In genomic region chr3:169146866-169147245, GRCh38 we compare ENCODE assay signal across 8 cellular contexts.
DNase-seq lines count a peak whose midpoint lies in the region; ATAC-seq and TF ChIP-seq lines count a peak whose summit lies in the region.

No MANE protein-coding gene starts in this region.

- peak overlapping the region; percentile 88 for H3K4me3 ChIP-seq in SJCRH30
- peak overlapping the region; percentile 81 for H3K4me3 ChIP-seq in fibroblast of the aortic adventitia (ENCODE audit: low read depth, low read length)
- peak overlapping the region; percentile 70 for H3K4me3 ChIP-seq in trophoblast cell (ENCODE audit: low read depth, low read length)

- H3K27me3 ChIP-seq in SJCRH30, result no peaks in the 10 kb centered on the region
- H3K27me3 ChIP-seq in trophoblast cell (ENCODE audit: insufficient read depth, low read length), result no peaks in the 10 kb centered on the region

- H3K4me2 ChIP-seq in trophoblast cell (ENCODE audit: low read length), result peak overlapping the region; percentile 90

- H2BK12ac ChIP-seq in trophoblast cell (ENCODE audit: low read length), result no peak overlapping the region

- no peak for TF ChIP-seq CTCF in fibroblast of the aortic adventitia (IDR thresholded peaks at IDR 0.05; ENCODE audit: insufficient read depth, low read length)

- peak overlapping the region; percentile 60 for H3K27ac ChIP-seq in SJCRH30
- H3K27ac ChIP-seq in trophoblast cell (ENCODE audit: low read depth, low read length), result no peak overlapping the region

- no peak overlapping the region for H2AK5ac ChIP-seq in trophoblast cell (ENCODE audit: low read length)

- H3K23ac ChIP-seq in trophoblast cell (ENCODE audit: low read length), result no peak overlapping the region

- no peak overlapping the region for H2BK5ac ChIP-seq in trophoblast cell (ENCODE audit: low read depth, low read length, poor library complexity)

- H3K4ac ChIP-seq in trophoblast cell (ENCODE audit: low read depth, low read length), result no peak overlapping the region

- ATAC-seq in HG03039 (IDR thresholded peaks at IDR 0.05; ENCODE audit: unreplicated experiment) (no peak), HG02678 (IDR thresholded peaks at IDR 0.05; ENCODE audit: unreplicated experiment) (no peak)

- peak overlapping the region; percentile 63 for H2BK120ac ChIP-seq in trophoblast cell (ENCODE audit: insufficient read depth, low read length, poor library complexity)

- H3K9ac ChIP-seq in trophoblast cell (ENCODE audit: low read length), result peak overlapping the region; percentile 54

- H3K79me1 ChIP-seq in trophoblast cell (ENCODE audit: low read length), result peaks cover 7% of the 10 kb centered on the region

- no peak overlapping the region for H3K18ac ChIP-seq in trophoblast cell (ENCODE audit: low read length)

- peaks cover 2% of the 10 kb centered on the region for H3K79me2 ChIP-seq in trophoblast cell (ENCODE audit: control insufficient read depth, insufficient read depth, low read length, poor library complexity)

- H3K36me3 ChIP-seq in SJCRH30, result no peaks in the 10 kb centered on the region
- no peaks in the 10 kb centered on the region for H3K36me3 ChIP-seq in trophoblast cell (ENCODE audit: control insufficient read depth in 1 of 2, insufficient read depth in 2 of 2, low read length in 2 of 2)

- H3K4me1 ChIP-seq in SJCRH30, result peaks cover 12% of the 10 kb centered on the region
- H3K4me1 ChIP-seq in trophoblast cell (ENCODE audit: control insufficient read depth in 1 of 2, insufficient read depth in 2 of 2, low read length in 2 of 2), result peaks cover 2 to 4% of the 10 kb centered on the region in 2 experiments

- H3K14ac ChIP-seq in trophoblast cell (ENCODE audit: low read length), result no peak overlapping the region

- H2AFZ ChIP-seq in trophoblast cell (ENCODE audit: insufficient read depth, low read length, poor library complexity), result no peak overlapping the region

- DNase-seq in H4 (ENCODE audit: low spot score), result peak; percentile 30
- no peak for DNase-seq in SJCRH30
- DNase-seq in fibroblast of the aortic adventitia (ENCODE audit: low read depth), result peak; percentile 67
- peak in 1 of 2 donors; percentile 19 for DNase-seq in trophoblast cell
- no peak for DNase-seq in RPMI8226
- DNase-seq in glomerular visceral epithelial cell (ENCODE audit: extremely low spot score), result no peak

- no peak overlapping the region for H4K12ac ChIP-seq in trophoblast cell (ENCODE audit: low read depth, low read length)

- H3K9me3 ChIP-seq in SJCRH30 (replicated peaks), result no peaks in the 10 kb centered on the region
- no peaks in the 10 kb centered on the region for H3K9me3 ChIP-seq in trophoblast cell (ENCODE audit: insufficient read depth, low read depth, low read length)

- no CpG with 5 or more reads among the region's 12 CpGs for WGBS in trophoblast cell (ENCODE audit: extremely low coverage, insufficient coverage, insufficient read length)

- H4K8ac ChIP-seq in trophoblast cell (ENCODE audit: low read depth, low read length), result no peak overlapping the region

- H4K91ac ChIP-seq in trophoblast cell (ENCODE audit: low read depth, low read length), result no peak overlapping the region

Comparison
In these comparisons a context has a peak if more than half of its experiments do, and no peak if none do; other contexts are left out.
1. DNase-seq: peak in H4 (single experiment) and fibroblast of the aortic adventitia (single experiment); none in SJCRH30 (0 of 2), RPMI8226 (single experiment) and glomerular visceral epithelial cell (single experiment).
2. Peak in every context shown above with its lines, with median percentiles within 50 percentile points of each other: H3K4me3 ChIP-seq.